9 cellular contexts compared by ENCODE assay signal in the genomic region with DNA sequence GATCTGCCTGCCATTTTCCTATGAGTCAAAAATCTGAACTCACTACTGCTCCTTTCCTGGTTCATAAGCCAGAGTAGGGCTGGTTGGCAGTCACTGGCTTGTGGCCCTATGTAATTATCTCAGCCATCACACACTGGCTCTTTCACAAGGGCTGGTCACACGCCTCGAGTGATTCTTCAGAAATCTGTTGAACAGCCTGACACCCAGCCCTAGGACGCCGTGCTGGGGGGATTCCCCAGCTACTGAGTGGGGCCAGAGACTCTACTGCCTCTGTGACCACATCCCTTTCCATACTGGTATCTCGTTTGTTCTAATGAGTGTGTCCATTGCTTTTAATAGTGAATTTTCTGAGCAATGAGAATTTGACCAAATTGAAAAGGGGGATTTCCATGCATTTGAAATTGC. TPM values are rescaled to one million over a fixed set of nuclear protein-coding genes. Genes with fewer than 3 reads are reported as not detected.
A peak's percentile ranks its signal among the peaks of the same experiment; 100 is the strongest.
DNase-seq lines count a peak whose midpoint lies in the region; ATAC-seq and FAIRE-seq lines count a peak whose summit lies in the region.
"Had no signal": no experiment of that assay in that cellular context is flagged by ENCODE, and none has a peak within 500 bp of the region (broad histone marks: within the 10 kb centered on the region; RNA-seq: fewer than 3 reads in every experiment).

No MANE protein-coding gene starts in this region.

- peaks cover 20% of the 10 kb centered on the region for H3K4me1 Mint-ChIP-seq in activated CD4-positive, alpha-beta memory T cell treated with anti-CD3 and anti-CD28 coated beads for 36 hours (ENCODE audit: low read depth)
- peaks cover 36% of the 10 kb centered on the region for H3K4me1 Mint-ChIP-seq in stimulated activated naive CD8-positive, alpha-beta T cell treated with anti-CD3 and anti-CD28 coated beads, Interleukin-15, amount 100 ng/mL, for 72 hours

- H3K27ac Mint-ChIP-seq in activated CD4-positive, alpha-beta memory T cell treated with anti-CD3 and anti-CD28 coated beads for 36 hours: peak overlapping the region; percentile 53
- peak overlapping the region; percentile 52 to 82 for H3K27ac Mint-ChIP-seq in stimulated activated naive CD8-positive, alpha-beta T cell treated with anti-CD3 and anti-CD28 coated beads, Interleukin-15, amount 100 ng/mL, for 72 hours

- no peak for FAIRE-seq in RCC 7860 (lab: Jason Lieb, UNC)

- H3K4me3 Mint-ChIP-seq in activated CD4-positive, alpha-beta memory T cell treated with anti-CD3 and anti-CD28 coated beads for 36 hours: no peak overlapping the region
- H3K4me3 Mint-ChIP-seq in stimulated activated naive CD8-positive, alpha-beta T cell treated with anti-CD3 and anti-CD28 coated beads, Interleukin-15, amount 100 ng/mL, for 72 hours: peak overlapping the region in 1 of 2 donors; percentile 55

- no peaks in the 10 kb centered on the region for H3K27me3 Mint-ChIP-seq in activated CD4-positive, alpha-beta memory T cell treated with anti-CD3 and anti-CD28 coated beads for 36 hours
- no peaks in the 10 kb centered on the region for H3K27me3 Mint-ChIP-seq in stimulated activated naive CD8-positive, alpha-beta T cell treated with anti-CD3 and anti-CD28 coated beads, Interleukin-15, amount 100 ng/mL, for 72 hours

- POLR2A ChIA-PET in activated CD4-positive, alpha-beta memory T cell treated with anti-CD3 and anti-CD28 coated beads for 36 hours (lab: Charles Lee): no interaction called here

- intact Hi-C loops in activated CD4-positive, alpha-beta memory T cell treated with anti-CD3 and anti-CD28 coated beads for 36 hours (cut with micrococcal nuclease): no loop called here

- CTCF ChIA-PET in activated CD4-positive, alpha-beta memory T cell treated with anti-CD3 and anti-CD28 coated beads for 36 hours (lab: Charles Lee): interaction anchor here (0.6 to 2.3 kb wide), 3 partner anchors 8 to 240 kb away, joined by 3 to 18 read pairs (median 4); no protein-coding TSS in a partner anchor

- H3K36me3 Mint-ChIP-seq in activated CD4-positive, alpha-beta memory T cell treated with anti-CD3 and anti-CD28 coated beads for 36 hours: peaks cover 64% of the 10 kb centered on the region

- peak; percentile 99 for ATAC-seq in HG02870 (IDR thresholded peaks at IDR 0.05; ENCODE audit: unreplicated experiment)
- peak; percentile 100 for ATAC-seq in stimulated activated naive CD8-positive, alpha-beta T cell treated with anti-CD3 and anti-CD28 coated beads, Interleukin-15, amount 100 ng/mL, for 72 hours

- no peaks in the 10 kb centered on the region for H3K9me3 Mint-ChIP-seq in activated CD4-positive, alpha-beta memory T cell treated with anti-CD3 and anti-CD28 coated beads for 36 hours
- H3K9me3 Mint-ChIP-seq in stimulated activated naive CD8-positive, alpha-beta T cell treated with anti-CD3 and anti-CD28 coated beads, Interleukin-15, amount 100 ng/mL, for 72 hours: no peaks in the 10 kb centered on the region

- peak; percentile 23 for DNase-seq in stimulated activated CD4-positive, alpha-beta T cell treated with anti-CD3 and anti-CD28 coated beads, Interleukin-1b, Interleukin-23, amount 100 ng/mL, for 48 hours
- no peak for DNase-seq in stimulated activated CD4-positive, alpha-beta T cell treated with anti-CD3 and anti-CD28 coated beads, Interleukin-4, amount 100 ng/mL, for 1 hour
- peak; percentile 65 for DNase-seq in activated CD4-positive, alpha-beta memory T cell treated with anti-CD3 and anti-CD28 coated beads for 36 hours
- peak; percentile 41 to 81 for DNase-seq in stimulated activated naive CD8-positive, alpha-beta T cell treated with anti-CD3 and anti-CD28 coated beads, Interleukin-15, amount 100 ng/mL, for 72 hours
- DNase-seq in NCI-H82 (lab: John Stamatoyannopoulos, UW): no peak
- DNase-seq in DMS153 treated with DMSO at 0.1 percent for 48 hours (lab: John Stamatoyannopoulos, UW; ENCODE audit: unreplicated experiment): no peak
- DNase-seq in RCC 7860 (ENCODE audit: low spot score): no peak
- DNase-seq: thyroid gland had no signal

RNA-seq across cellular contexts. Expression of a gene that starts 45.8 kb away (rescaled TPM):
- total RNA-seq in activated CD4-positive, alpha-beta memory T cell treated with anti-CD3 and anti-CD28 coated beads for 36 hours: under 1 TPM; 0.69 to 0.75 TPM

Comparison
In these comparisons a context has a peak if more than half of its experiments do, and no peak if none do; other contexts are left out.
1. DNase-seq: peak in stimulated activated CD4-positive, alpha-beta T cell treated with anti-CD3 and anti-CD28 coated beads, Interleukin-1b, Interleukin-23, amount 100 ng/mL, for 48 hours (single experiment), activated CD4-positive, alpha-beta memory T cell treated with anti-CD3 and anti-CD28 coated beads for 36 hours (single experiment) and stimulated activated naive CD8-positive, alpha-beta T cell treated with anti-CD3 and anti-CD28 coated beads, Interleukin-15, amount 100 ng/mL, for 72 hours (2 of 2); none in stimulated activated CD4-positive, alpha-beta T cell treated with anti-CD3 and anti-CD28 coated beads, Interleukin-4, amount 100 ng/mL, for 1 hour (single experiment), NCI-H82 (single experiment), DMS153 treated with DMSO at 0.1 percent for 48 hours (single experiment) and RCC 7860 (single experiment).